9 cellular contexts compared by ENCODE assay signal in the genomic region with DNA sequence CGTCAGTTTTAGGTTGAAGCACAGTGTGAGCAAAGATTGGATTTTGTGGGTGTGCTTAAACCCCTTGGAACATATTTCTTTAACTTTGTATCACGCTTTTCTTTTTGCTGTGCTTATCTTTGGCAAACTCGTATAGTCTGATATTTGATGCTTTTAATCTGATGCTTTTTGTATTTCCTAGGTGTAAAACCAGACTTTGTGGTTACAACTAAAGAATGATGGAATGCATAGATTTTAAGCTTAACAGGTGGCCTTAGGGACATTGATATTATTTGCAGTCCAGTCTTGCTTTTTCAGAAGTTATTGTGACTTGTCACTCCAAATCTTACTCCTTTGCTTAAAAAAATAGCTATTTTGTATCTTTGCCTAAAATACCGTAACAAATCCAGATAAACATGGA. TPM values are rescaled to one million over a fixed set of nuclear protein-coding genes. Genes with fewer than 3 reads are reported as not detected.
DNase-seq lines count a peak whose midpoint lies in the region; ATAC-seq and TF ChIP-seq lines count a peak whose summit lies in the region.
"Had no signal": no experiment of that assay in that cellular context is flagged by ENCODE, and none has a peak within 500 bp of the region (broad histone marks: within the 10 kb centered on the region; RNA-seq: fewer than 3 reads in every experiment).

No MANE protein-coding gene starts in this region.

- H2AFZ ChIP-seq in SK-N-SH (ENCODE audit: low read depth) = no peak overlapping the region

- no peaks in the 10 kb centered on the region for H3K9me3 ChIP-seq in SK-N-SH
- H3K9me3 ChIP-seq in SJCRH30 (replicated peaks) = no peaks in the 10 kb centered on the region
- no peaks in the 10 kb centered on the region for H3K9me3 ChIP-seq in esophagus squamous epithelium
- no peaks in the 10 kb centered on the region for H3K9me3 ChIP-seq in sigmoid colon

- no peak for TF ChIP-seq EP300 in SK-N-SH (IDR thresholded peaks at IDR 0.05; ENCODE audit: borderline replicate concordance in 1 of 2, low read depth in 1 of 2, low read length in 1 of 2)
- no peak for TF ChIP-seq EP300 in sigmoid colon (IDR thresholded peaks at IDR 0.05)

- H3K9ac ChIP-seq in SK-N-SH = peak overlapping the region; percentile 89; the same call in 1 of the 2 replicates

- H3K4me2 ChIP-seq in SK-N-SH = peak overlapping the region; percentile 81

- POLR2A ChIA-PET in SK-N-SH (lab: Yijun Ruan, JAX) = interaction anchor here (0.6 to 2.4 kb wide), 3 partner anchors 62 to 408 kb away, joined by 3 to 12 read pairs (median 4); no protein-coding TSS in a partner anchor

- peak overlapping the region; percentile 66 to 84 for H3K4me3 ChIP-seq in SK-N-SH (ENCODE audit: low read depth in 2 of 2, low read length in 1 of 2)
- peak overlapping the region; percentile 84 for H3K4me3 ChIP-seq in SJCRH30
- peak overlapping the region in 3 of 4 donors; percentile 71 to 90 (median 81) for H3K4me3 ChIP-seq in esophagus squamous epithelium
- peak overlapping the region in 1 of 4 donors; percentile 73 for H3K4me3 ChIP-seq in sigmoid colon

- TF ChIP-seq CTCF in SK-N-SH (IDR thresholded peaks at IDR 0.05) (no peak), esophagus squamous epithelium (IDR thresholded peaks at IDR 0.05) (no peak), sigmoid colon (IDR thresholded peaks at IDR 0.05) (no peak)

- WGBS in SK-N-SH (ENCODE audit: low lambda C conversion rate) = 85% methylated on average over 4 of the region's 4 CpGs
- WGBS in esophagus squamous epithelium, 2 donors = 56 to 58% methylated on average over 4 of the region's 4 CpGs
- 74 to 79% methylated on average over 4 of the region's 4 CpGs for WGBS in sigmoid colon, 2 donors

- peaks cover 7 to 9% of the 10 kb centered on the region in 2 experiments; a peak in 3 of 4 replicates for H3K4me1 ChIP-seq in SK-N-SH (ENCODE audit: control insufficient read depth in 1 of 2, insufficient read depth in 2 of 2, low read depth in 1 of 2, low read length in 1 of 2)
- peaks cover 20% of the 10 kb centered on the region for H3K4me1 ChIP-seq in SJCRH30
- peaks cover 0 to 24% (median 7%) of the 10 kb centered on the region in 3 donors for H3K4me1 ChIP-seq in esophagus squamous epithelium
- H3K4me1 ChIP-seq in sigmoid colon = peaks cover 0 to 23% (median 19%) of the 10 kb centered on the region in 4 donors

- H4K20me1 ChIP-seq in SK-N-SH (ENCODE audit: insufficient read depth) = peaks cover 8% of the 10 kb centered on the region; the same call in 1 of the 2 replicates

- H3K27me3 ChIP-seq in SK-N-SH (ENCODE audit: insufficient read depth) (no peaks in the 10 kb centered on the region), SJCRH30 (no peaks in the 10 kb centered on the region), esophagus squamous epithelium (no peaks in the 10 kb centered on the region), sigmoid colon (no peaks in the 10 kb centered on the region)

- H3K79me2 ChIP-seq in SK-N-SH (ENCODE audit: insufficient read depth) = peaks cover 55% of the 10 kb centered on the region

- no peak for TF ChIP-seq RAD21 in SK-N-SH (IDR thresholded peaks at IDR 0.05; ENCODE audit: low read length)

- H3K27ac ChIP-seq in SK-N-SH (ENCODE audit: low read depth in 2 of 2, low read length in 1 of 2) (peak overlapping the region in 1 of 2 experiments; percentile 89; a peak in 2 of 4 replicates), SJCRH30 (no peak overlapping the region; the same call in 1 of the 2 replicates), esophagus squamous epithelium (peak overlapping the region in 2 of 4 donors; percentile 88 to 91), sigmoid colon (peak overlapping the region; percentile 86 to 91 (median 88))

- no peak for DNase-seq in SK-N-SH
- DNase-seq in SJCRH30 = peak in 1 of 2 experiments; percentile 43
- no peak for DNase-seq in esophagus squamous epithelium (lab: John Stamatoyannopoulos, UW)
- no peak for DNase-seq in sigmoid colon
- DNase-seq in NCI-H524 (lab: John Stamatoyannopoulos, UW) = no peak
- DNase-seq: NCI-H2171 treated with DMSO at 0.1 percent for 48 hours had no signal

- ATAC-seq in SK-N-SH treated with all-trans-retinoic acid at 6 μM for 48 hours (no peak), HG03442 (IDR thresholded peaks at IDR 0.05; ENCODE audit: unreplicated experiment) (no peak), GM18907 (IDR thresholded peaks at IDR 0.05; ENCODE audit: unreplicated experiment) (no peak)

- no peaks in the 10 kb centered on the region for H3F3A ChIP-seq in SK-N-SH (replicated peaks; ENCODE audit: insufficient read depth)

- intact Hi-C loops in esophagus squamous epithelium (cut with DNase I) (no loop called here), sigmoid colon (cut with DNase I) (loop anchor here (10.0 kb wide), 1 partner anchor 321 kb away; the partner anchor contains the start of genes PDZD7 and SFXN3)

- CTCF ChIA-PET in SK-N-SH (lab: Yijun Ruan, JAX) = interaction anchor here (0.6 to 4.2 kb wide), 15 partner anchors 17 to 215 kb away, joined by 3 to 20 read pairs (median 4); no protein-coding TSS in a partner anchor

- H3K36me3 ChIP-seq in SK-N-SH (replicated peaks in 1 of 2; ENCODE audit: control insufficient read depth in 1 of 2, insufficient read depth in 2 of 2, low read length in 1 of 2) = peaks cover 0 to 5% of the 10 kb centered on the region in 2 experiments
- H3K36me3 ChIP-seq in SJCRH30 = no peaks in the 10 kb centered on the region
- no peaks in the 10 kb centered on the region for H3K36me3 ChIP-seq in esophagus squamous epithelium
- no peaks in the 10 kb centered on the region for H3K36me3 ChIP-seq in sigmoid colon

- TF ChIP-seq POLR2A in esophagus squamous epithelium (IDR thresholded peaks at IDR 0.05) (no peak), sigmoid colon (IDR thresholded peaks at IDR 0.05) (no peak)

- H3K9me2 ChIP-seq in SK-N-SH = no peaks in the 10 kb centered on the region

TF ChIP-seq in SK-N-SH, 30 proteins besides CTCF, POLR2A, EP300 and RAD21:
- no peak for TF ChIP-seq RCOR1 (IDR thresholded peaks at IDR 0.05; ENCODE audit: low read length)
- TF ChIP-seq, protein P1, sequence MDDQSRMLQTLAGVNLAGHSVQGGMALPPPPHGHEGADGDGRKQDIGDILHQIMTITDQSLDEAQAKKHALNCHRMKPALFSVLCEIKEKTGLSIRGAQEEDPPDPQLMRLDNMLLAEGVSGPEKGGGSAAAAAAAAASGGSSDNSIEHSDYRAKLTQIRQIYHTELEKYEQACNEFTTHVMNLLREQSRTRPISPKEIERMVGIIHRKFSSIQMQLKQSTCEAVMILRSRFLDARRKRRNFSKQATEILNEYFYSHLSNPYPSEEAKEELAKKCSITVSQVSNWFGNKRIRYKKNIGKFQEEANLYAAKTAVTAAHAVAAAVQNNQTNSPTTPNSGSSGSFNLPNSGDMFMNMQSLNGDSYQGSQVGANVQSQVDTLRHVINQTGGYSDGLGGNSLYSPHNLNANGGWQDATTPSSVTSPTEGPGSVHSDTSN (IDR thresholded peaks at IDR 0.05) = no peak

TF ChIP-seq in SK-N-SH treated with all-trans-retinoic acid at 6 μM for 48 hours, 23 proteins besides CTCF, POLR2A, EP300 and RAD21:
- no peak for TF ChIP-seq CREB5 (CRISPR knock-in tag; IDR thresholded peaks at IDR 0.05; ENCODE audit: low read depth)
- no peak for TF ChIP-seq TSHZ2 (CRISPR knock-in tag; IDR thresholded peaks at IDR 0.05)
- no peak for TF ChIP-seq ZNF8 (CRISPR knock-in tag; IDR thresholded peaks at IDR 0.05)
- TF ChIP-seq ISL1 (CRISPR knock-in tag; IDR thresholded peaks at IDR 0.05) = no peak
- no peak for TF ChIP-seq ESRRG (CRISPR knock-in tag; IDR thresholded peaks at IDR 0.05)
- TF ChIP-seq GLIS3 (CRISPR knock-in tag; IDR thresholded peaks at IDR 0.05) = no peak

RNA-seq across cellular contexts. Expression of gene BTRC, which starts 1.3 kb away (rescaled TPM):
- 6.5 and 8.1 TPM in 2 replicates for polyA plus RNA-seq in SK-N-SH (2012; rRNA removed)
- 6.7 and 7.3 TPM in 2 replicates for polyA plus RNA-seq in SK-N-SH (2012; cell fraction: cytosol; rRNA removed)
- 10.1 and 17.6 TPM in 2 replicates for polyA plus RNA-seq in SK-N-SH (2012; cell fraction: nucleus; rRNA removed)
- total RNA-seq in SJCRH30 (2014; rRNA removed; shearing (Covaris generic)) = 42.5 and 45.4 TPM in 2 replicates
- total RNA-seq in esophagus squamous epithelium = 10 to 100 TPM in 2 of 4 donors, 1 to 10 TPM in 2; 8.0 to 15.1 (median 10.4) TPM
- 10 to 100 TPM in 2 of 4 donors, 1 to 10 TPM in 2; 9.4 to 32.6 (median 11.4) TPM for total RNA-seq in sigmoid colon
- 1 to 10 TPM; 2.4 to 4.5 (median 4.2) TPM for polyA plus RNA-seq in sigmoid colon
